17 cellular contexts compared by ENCODE assay signal in the genomic region with DNA sequence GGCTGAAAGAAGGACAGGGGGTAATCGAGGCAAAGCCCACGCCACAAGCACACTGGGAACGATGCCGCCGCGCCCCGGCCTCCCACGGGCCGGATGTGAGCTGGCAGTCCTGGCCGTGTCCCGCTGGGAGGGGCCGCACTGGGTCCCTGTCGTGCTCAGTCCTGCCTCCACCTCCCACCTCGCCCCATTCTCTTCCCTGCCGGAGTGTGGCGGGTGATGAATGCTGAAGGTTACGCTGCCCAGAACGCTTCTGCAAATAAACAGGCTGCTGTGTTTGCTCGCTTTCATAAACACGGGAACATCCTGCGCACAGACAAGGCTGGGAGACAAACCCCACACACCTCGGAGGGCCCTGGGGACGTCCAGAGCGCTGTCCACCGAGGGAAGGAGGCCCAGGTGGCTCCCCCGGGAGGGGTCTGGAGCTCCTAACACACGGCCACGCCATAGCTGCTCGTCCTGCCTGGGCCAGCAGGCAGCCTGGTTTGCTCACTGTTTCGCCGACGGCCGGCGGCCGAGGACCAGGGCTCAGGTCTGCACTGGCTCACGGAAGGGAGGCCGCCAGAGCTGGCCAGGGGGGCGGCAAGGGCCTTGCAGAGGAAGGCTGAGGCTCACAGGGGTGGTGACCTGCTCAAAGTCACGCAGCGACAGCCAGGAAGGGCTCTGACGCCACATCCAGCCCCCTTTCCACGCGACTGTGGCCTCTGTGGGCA. TPM values are rescaled to one million over a fixed set of nuclear protein-coding genes. Genes with fewer than 3 reads are reported as not detected.
DNase-seq lines count a peak whose midpoint lies in the region; ATAC-seq and TF ChIP-seq lines count a peak whose summit lies in the region.
"Had no signal": no experiment of that assay in that cellular context is flagged by ENCODE, and none has a peak within 500 bp of the region (broad histone marks: within the 10 kb centered on the region; RNA-seq: fewer than 3 reads in every experiment).

No MANE protein-coding gene starts in this region.

- peaks cover 4% of the 10 kb centered on the region for H3K27me3 Mint-ChIP-seq in CD4-positive, CD25-positive, alpha-beta regulatory T cell
- H3K27me3 Mint-ChIP-seq: activated B cell treated with CpG ODN at 0.5 μM for 24 hours had no signal

- 73% methylated on average over 43 of the region's 43 CpGs for WGBS in smooth muscle cell (ENCODE audit: low lambda C conversion rate)

- no peaks in the 10 kb centered on the region for H3K9me3 Mint-ChIP-seq in CD4-positive, CD25-positive, alpha-beta regulatory T cell
- H3K9me3 Mint-ChIP-seq: activated B cell treated with CpG ODN at 0.5 μM for 24 hours, mesothelial cell of epicardium had no signal

- no peak overlapping the region for H3K4me2 ChIP-seq in smooth muscle cell

- no peak overlapping the region for H3K4me3 ChIP-seq in CD4-positive, CD25-positive, alpha-beta regulatory T cell (ENCODE audit: low read depth, low read length)
- H3K4me3 ChIP-seq in SJSA1 (no peak overlapping the region; the same call in 1 of the 2 replicates), fibroblast of villous mesenchyme (ENCODE audit: low read depth, low read length) (no peak overlapping the region), smooth muscle cell (no peak overlapping the region)

- H2AFZ ChIP-seq in smooth muscle cell (ENCODE audit: low read depth), result no peak overlapping the region

- H4K20me1 ChIP-seq in smooth muscle cell (ENCODE audit: low read depth), result peaks cover 7% of the 10 kb centered on the region

- peak overlapping the region in 3 of 4 donors; percentile 52 to 63 (median 56) for H3K4me3 Mint-ChIP-seq in CD4-positive, CD25-positive, alpha-beta regulatory T cell
- H3K4me3 Mint-ChIP-seq: activated B cell treated with CpG ODN at 0.5 μM for 24 hours, mesothelial cell of epicardium had no signal

- H3K9ac ChIP-seq in smooth muscle cell (ENCODE audit: low read depth), result no peak overlapping the region

- no peaks in the 10 kb centered on the region for H3K9me3 ChIP-seq in CD4-positive, CD25-positive, alpha-beta regulatory T cell (ENCODE audit: control insufficient read depth in 2 of 2, low read length in 2 of 2)
- peaks cover 7% of the 10 kb centered on the region for H3K9me3 ChIP-seq in SJSA1 (replicated peaks)
- no peaks in the 10 kb centered on the region for H3K9me3 ChIP-seq in smooth muscle cell (replicated peaks; ENCODE audit: low read depth)

- no peak overlapping the region for H3K27ac Mint-ChIP-seq in CD4-positive, CD25-positive, alpha-beta regulatory T cell
- H3K27ac Mint-ChIP-seq: mesothelial cell of epicardium had no signal

- H3K36me3 ChIP-seq in CD4-positive, CD25-positive, alpha-beta regulatory T cell (ENCODE audit: control insufficient read depth, insufficient read depth, low read length), result no peaks in the 10 kb centered on the region
- H3K36me3 ChIP-seq in SJSA1, result peaks cover 65% of the 10 kb centered on the region
- H3K36me3 ChIP-seq in smooth muscle cell (ENCODE audit: low read depth), result no peaks in the 10 kb centered on the region

- peaks cover 0 to 4% (median 0%) of the 10 kb centered on the region in 4 donors for H3K4me1 Mint-ChIP-seq in CD4-positive, CD25-positive, alpha-beta regulatory T cell

- no peaks in the 10 kb centered on the region for H3K36me3 Mint-ChIP-seq in CD4-positive, CD25-positive, alpha-beta regulatory T cell
- H3K36me3 Mint-ChIP-seq: mesothelial cell of epicardium had no signal

- no peak for DNase-seq in CD4-positive, CD25-positive, alpha-beta regulatory T cell
- DNase-seq in SJSA1 (ENCODE audit: low read depth in 1 of 2, low spot score in 2 of 2) (peak; percentile 88 to 93), fibroblast of villous mesenchyme (ENCODE audit: low read depth) (peak; percentile 60), smooth muscle cell (lab: John Stamatoyannopoulos, UW; ENCODE audit: unreplicated experiment) (no peak), D341Med (ENCODE audit: low spot score) (no peak)
- DNase-seq: activated B cell treated with CpG ODN at 0.5 μM for 24 hours; activated naive CD4-positive, alpha-beta T cell treated with Interleukin-2 at 50 U/mL for 16 hours; Kasumi-1; NCI-H1694; OCI-M1; stimulated activated CD4-positive, alpha-beta T cell treated with anti-CD3 and anti-CD28 coated beads, Interleukin-2, amount 100 ng/mL, for 24 hours; stimulated activated CD8-positive, alpha-beta memory T cell treated with anti-CD3 and anti-CD28 coated beads, Interleukin-4, amount 100 ng/mL, for 48 hours; SW 1271 had no signal

- no peaks in the 10 kb centered on the region for H3K27me3 ChIP-seq in CD4-positive, CD25-positive, alpha-beta regulatory T cell (ENCODE audit: control insufficient read depth, insufficient read depth, low read length)
- H3K27me3 ChIP-seq in SJSA1 (replicated peaks) (no peaks in the 10 kb centered on the region), smooth muscle cell (ENCODE audit: low read depth) (no peaks in the 10 kb centered on the region)

- H3K79me2 ChIP-seq in smooth muscle cell (ENCODE audit: low read depth), result no peaks in the 10 kb centered on the region

- no peaks in the 10 kb centered on the region for H3F3A ChIP-seq in smooth muscle cell (ENCODE audit: low read depth)

- no peaks in the 10 kb centered on the region for H3K4me1 ChIP-seq in CD4-positive, CD25-positive, alpha-beta regulatory T cell (ENCODE audit: control insufficient read depth, insufficient read depth, low read length, poor library complexity, severe bottlenecking)
- H3K4me1 ChIP-seq in SJSA1 (replicated peaks), result peaks cover 51% of the 10 kb centered on the region
- H3K4me1 ChIP-seq in smooth muscle cell (ENCODE audit: low read depth), result no peaks in the 10 kb centered on the region

- no peak for ATAC-seq in CD4-positive, CD25-positive, alpha-beta regulatory T cell (ENCODE audit: low read depth in 2 of 2)
- ATAC-seq in GM21717 (IDR thresholded peaks at IDR 0.05; ENCODE audit: unreplicated experiment), result no peak
- no peak for ATAC-seq in HG02642 (IDR thresholded peaks at IDR 0.05; ENCODE audit: poor library complexity, unreplicated experiment)
- ATAC-seq in GM19452 (IDR thresholded peaks at IDR 0.05; ENCODE audit: unreplicated experiment), result no peak

- no peak overlapping the region for H3K27ac ChIP-seq in CD4-positive, CD25-positive, alpha-beta regulatory T cell (ENCODE audit: insufficient read depth, low read length, poor library complexity, severe bottlenecking)
- H3K27ac ChIP-seq in SJSA1, result peak overlapping the region; percentile 92
- peak overlapping the region; percentile 42 for H3K27ac ChIP-seq in smooth muscle cell (ENCODE audit: low read depth)

- TF ChIP-seq CTCF in fibroblast of villous mesenchyme (IDR thresholded peaks at IDR 0.05; ENCODE audit: insufficient read depth, low read depth, low read length) (no peak), smooth muscle cell (IDR thresholded peaks at IDR 0.05; ENCODE audit: borderline replicate concordance, insufficient read depth, poor library complexity, severe bottlenecking) (no peak)

RNA-seq across cellular contexts. Expression of a gene that starts 2.3 kb away (rescaled TPM):
- total RNA-seq in CD4-positive, CD25-positive, alpha-beta regulatory T cell, result 25.5 TPM
- polyA plus RNA-seq in CD4-positive, CD25-positive, alpha-beta regulatory T cell, result 10 to 100 TPM; 51.1 to 67.9 (median 61.5) TPM
- 43.0 and 79.2 TPM in 2 replicates for total RNA-seq in SJSA1 (2014; rRNA removed; shearing (Covaris generic))
- total RNA-seq in fibroblast of villous mesenchyme, result 8.2 and 17.4 TPM in 2 replicates
- total RNA-seq in smooth muscle cell, result 9.5 and 19.0 TPM in 2 replicates
- 31.5 and 41.5 TPM in 2 replicates for polyA plus RNA-seq in smooth muscle cell

RNA-seq across cellular contexts. Expression of a gene that starts 12.3 kb away (rescaled TPM):
- 0.35 TPM for total RNA-seq in CD4-positive, CD25-positive, alpha-beta regulatory T cell
- under 1 TPM; 0.23 to 0.82 (median 0.33) TPM for polyA plus RNA-seq in CD4-positive, CD25-positive, alpha-beta regulatory T cell
- 0.16 and 0.32 TPM in 2 replicates for total RNA-seq in SJSA1 (2014; rRNA removed; shearing (Covaris generic))
- 14.7 and 20.0 TPM in 2 replicates for total RNA-seq in fibroblast of villous mesenchyme
- 0.94 and 1.2 TPM in 2 replicates for total RNA-seq in smooth muscle cell
- 1.9 and 3.0 TPM in 2 replicates for polyA plus RNA-seq in smooth muscle cell

RNA-seq across cellular contexts. Expression of a gene that starts 33.9 kb away (rescaled TPM):
- 12.3 TPM for total RNA-seq in CD4-positive, CD25-positive, alpha-beta regulatory T cell
- polyA plus RNA-seq in CD4-positive, CD25-positive, alpha-beta regulatory T cell, result 1 to 10 TPM in 3 of 4 donors, under 1 TPM in 1; 0.59 to 1.9 (median 1.2) TPM
- total RNA-seq in SJSA1 (2014; rRNA removed; shearing (Covaris generic)), result 63.0 and 90.4 TPM in 2 replicates
- total RNA-seq in fibroblast of villous mesenchyme (54.8 and 72.5 TPM in 2 replicates), smooth muscle cell (17.1 and 21.1 TPM in 2 replicates)
- 42.8 and 45.9 TPM in 2 replicates for polyA plus RNA-seq in smooth muscle cell

RNA-seq across cellular contexts. Expression of a gene that starts 38.8 kb away (rescaled TPM):
- total RNA-seq in CD4-positive, CD25-positive, alpha-beta regulatory T cell, result 13.3 TPM
- polyA plus RNA-seq in CD4-positive, CD25-positive, alpha-beta regulatory T cell, result 1 to 10 TPM in 2 of 4 donors, under 1 TPM in 2; 0.40 to 1.2 (median 0.96) TPM
- 3.7 and 6.3 TPM in 2 replicates for total RNA-seq in SJSA1 (2014; rRNA removed; shearing (Covaris generic))
- total RNA-seq in fibroblast of villous mesenchyme (9.0 and 11.7 TPM in 2 replicates), smooth muscle cell (1.6 and 4.2 TPM in 2 replicates)
- polyA plus RNA-seq in smooth muscle cell, result 8.1 and 9.0 TPM in 2 replicates

RNA-seq across cellular contexts. Expression of a gene that starts 49.2 kb away (rescaled TPM):
- total RNA-seq in CD4-positive, CD25-positive, alpha-beta regulatory T cell, result 63.2 TPM
- 1 to 10 TPM; 7.8 to 9.9 (median 9.2) TPM for polyA plus RNA-seq in CD4-positive, CD25-positive, alpha-beta regulatory T cell
- 25.3 and 34.8 TPM in 2 replicates for total RNA-seq in SJSA1 (2014; rRNA removed; shearing (Covaris generic))
- total RNA-seq in fibroblast of villous mesenchyme, result 34.5 and 40.3 TPM in 2 replicates
- total RNA-seq in smooth muscle cell, result 28.9 and 47.6 TPM in 2 replicates
- 25.4 and 29.7 TPM in 2 replicates for polyA plus RNA-seq in smooth muscle cell

Comparison
In these comparisons a context has a peak if more than half of its experiments do, and no peak if none do; other contexts are left out.
1. DNase-seq: peak in SJSA1 (2 of 2) and fibroblast of villous mesenchyme (single experiment); none in CD4-positive, CD25-positive, alpha-beta regulatory T cell (0 of 3), smooth muscle cell (single experiment) and D341Med (single experiment).